Comparison of ENCODE assay signal across 2 cellular contexts in the genomic region with DNA sequence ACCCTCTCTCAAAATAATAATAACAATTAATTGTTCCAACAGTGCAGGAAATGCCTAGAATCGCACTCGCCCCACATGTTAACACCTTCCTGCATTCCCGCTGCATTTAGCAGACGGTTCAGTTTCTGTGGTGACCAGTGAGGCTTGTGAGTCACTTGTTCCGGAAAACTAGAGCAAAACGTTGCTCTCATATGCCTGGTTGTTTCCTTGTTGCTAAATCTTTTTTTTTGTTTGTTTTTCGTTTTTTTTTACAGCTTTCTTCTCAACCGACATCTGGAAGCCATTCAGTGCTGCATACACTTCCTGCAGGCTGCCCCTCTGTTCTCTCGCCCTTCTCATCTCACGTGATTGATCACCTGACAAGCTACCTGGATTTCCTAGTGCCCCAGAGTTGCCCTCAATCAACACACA.
TF ChIP-seq lines count a peak whose summit lies in the region.

No MANE protein-coding gene starts in this region.

TF ChIP-seq in liver, 16 proteins besides CTCF, POLR2A, EP300 and RAD21 (continued from another document):
- TF ChIP-seq EGR1 (IDR thresholded peaks at IDR 0.05; ENCODE audit: low read depth in 2 of 2) (peak in 1 of 2 donors; percentile 56), FOXA2 (IDR thresholded peaks at IDR 0.05) (no peak), SP1 (IDR thresholded peaks at IDR 0.05) (peak; percentile 18), RXRA (IDR thresholded peaks at IDR 0.05) (peak in 1 of 2 donors; percentile 54)

TF ChIP-seq in WTC11, 78 proteins besides CTCF, POLR2A, EP300 and RAD21 (continued from another document):
- TF ChIP-seq, protein P1, sequence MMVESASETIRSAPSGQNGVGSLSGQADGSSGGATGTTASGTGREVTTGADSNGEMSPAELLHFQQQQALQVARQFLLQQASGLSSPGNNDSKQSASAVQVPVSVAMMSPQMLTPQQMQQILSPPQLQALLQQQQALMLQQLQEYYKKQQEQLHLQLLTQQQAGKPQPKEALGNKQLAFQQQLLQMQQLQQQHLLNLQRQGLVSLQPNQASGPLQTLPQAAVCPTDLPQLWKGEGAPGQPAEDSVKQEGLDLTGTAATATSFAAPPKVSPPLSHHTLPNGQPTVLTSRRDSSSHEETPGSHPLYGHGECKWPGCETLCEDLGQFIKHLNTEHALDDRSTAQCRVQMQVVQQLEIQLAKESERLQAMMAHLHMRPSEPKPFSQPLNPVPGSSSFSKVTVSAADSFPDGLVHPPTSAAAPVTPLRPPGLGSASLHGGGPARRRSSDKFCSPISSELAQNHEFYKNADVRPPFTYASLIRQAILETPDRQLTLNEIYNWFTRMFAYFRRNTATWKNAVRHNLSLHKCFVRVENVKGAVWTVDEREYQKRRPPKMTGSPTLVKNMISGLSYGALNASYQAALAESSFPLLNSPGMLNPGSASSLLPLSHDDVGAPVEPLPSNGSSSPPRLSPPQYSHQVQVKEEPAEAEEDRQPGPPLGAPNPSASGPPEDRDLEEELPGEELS (CRISPR knock-in tag; IDR thresholded peaks at IDR 0.05), result no peak
- TF ChIP-seq FOXK1 (CRISPR knock-in tag; IDR thresholded peaks at IDR 0.05) (no peak), TP53 (CRISPR knock-in tag; IDR thresholded peaks at IDR 0.05) (no peak), KAT7 (CRISPR knock-in tag; IDR thresholded peaks at IDR 0.05; ENCODE audit: borderline replicate concordance) (no peak), OVOL2 (CRISPR knock-in tag; IDR thresholded peaks at IDR 0.05; ENCODE audit: borderline replicate concordance) (no peak), NFATC4 (CRISPR knock-in tag; IDR thresholded peaks at IDR 0.05) (no peak), FOXJ3 (CRISPR knock-in tag; IDR thresholded peaks at IDR 0.05; ENCODE audit: borderline replicate concordance) (no peak), ZNF416 (CRISPR knock-in tag; IDR thresholded peaks at IDR 0.05) (no peak)
- TF ChIP-seq, protein P2, sequence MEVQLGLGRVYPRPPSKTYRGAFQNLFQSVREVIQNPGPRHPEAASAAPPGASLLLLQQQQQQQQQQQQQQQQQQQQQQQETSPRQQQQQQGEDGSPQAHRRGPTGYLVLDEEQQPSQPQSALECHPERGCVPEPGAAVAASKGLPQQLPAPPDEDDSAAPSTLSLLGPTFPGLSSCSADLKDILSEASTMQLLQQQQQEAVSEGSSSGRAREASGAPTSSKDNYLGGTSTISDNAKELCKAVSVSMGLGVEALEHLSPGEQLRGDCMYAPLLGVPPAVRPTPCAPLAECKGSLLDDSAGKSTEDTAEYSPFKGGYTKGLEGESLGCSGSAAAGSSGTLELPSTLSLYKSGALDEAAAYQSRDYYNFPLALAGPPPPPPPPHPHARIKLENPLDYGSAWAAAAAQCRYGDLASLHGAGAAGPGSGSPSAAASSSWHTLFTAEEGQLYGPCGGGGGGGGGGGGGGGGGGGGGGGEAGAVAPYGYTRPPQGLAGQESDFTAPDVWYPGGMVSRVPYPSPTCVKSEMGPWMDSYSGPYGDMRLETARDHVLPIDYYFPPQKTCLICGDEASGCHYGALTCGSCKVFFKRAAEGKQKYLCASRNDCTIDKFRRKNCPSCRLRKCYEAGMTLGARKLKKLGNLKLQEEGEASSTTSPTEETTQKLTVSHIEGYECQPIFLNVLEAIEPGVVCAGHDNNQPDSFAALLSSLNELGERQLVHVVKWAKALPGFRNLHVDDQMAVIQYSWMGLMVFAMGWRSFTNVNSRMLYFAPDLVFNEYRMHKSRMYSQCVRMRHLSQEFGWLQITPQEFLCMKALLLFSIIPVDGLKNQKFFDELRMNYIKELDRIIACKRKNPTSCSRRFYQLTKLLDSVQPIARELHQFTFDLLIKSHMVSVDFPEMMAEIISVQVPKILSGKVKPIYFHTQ (CRISPR knock-in tag; IDR thresholded peaks at IDR 0.05), result no peak
- TF ChIP-seq, protein P3, sequence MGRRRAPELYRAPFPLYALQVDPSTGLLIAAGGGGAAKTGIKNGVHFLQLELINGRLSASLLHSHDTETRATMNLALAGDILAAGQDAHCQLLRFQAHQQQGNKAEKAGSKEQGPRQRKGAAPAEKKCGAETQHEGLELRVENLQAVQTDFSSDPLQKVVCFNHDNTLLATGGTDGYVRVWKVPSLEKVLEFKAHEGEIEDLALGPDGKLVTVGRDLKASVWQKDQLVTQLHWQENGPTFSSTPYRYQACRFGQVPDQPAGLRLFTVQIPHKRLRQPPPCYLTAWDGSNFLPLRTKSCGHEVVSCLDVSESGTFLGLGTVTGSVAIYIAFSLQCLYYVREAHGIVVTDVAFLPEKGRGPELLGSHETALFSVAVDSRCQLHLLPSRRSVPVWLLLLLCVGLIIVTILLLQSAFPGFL (CRISPR knock-in tag; IDR thresholded peaks at IDR 0.05; ENCODE audit: borderline replicate concordance), result no peak
